ENCODE assay signal across 18 cellular contexts in the genomic region with DNA sequence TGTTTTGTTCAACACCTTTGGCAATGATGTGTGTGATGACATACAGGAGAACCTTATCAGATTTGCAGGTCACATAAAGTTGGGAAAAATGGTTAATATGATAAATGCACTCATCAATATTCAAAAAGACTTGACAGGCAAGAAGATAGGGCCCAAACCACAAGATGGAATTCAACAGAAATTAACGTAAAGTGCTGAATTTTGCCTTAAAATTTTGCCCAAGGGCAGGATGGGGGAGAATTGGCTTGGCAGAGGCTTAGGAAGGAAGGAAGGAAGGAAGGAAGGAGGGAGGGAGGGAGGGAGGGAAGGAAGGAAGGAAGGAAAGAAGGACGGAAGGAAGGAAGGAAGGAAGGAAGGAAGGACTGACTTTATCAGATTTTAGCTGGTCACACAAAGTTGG. TPM values are rescaled to one million over a fixed set of nuclear protein-coding genes. Genes with fewer than 3 reads are reported as not detected.
DNase-seq lines count a peak whose midpoint lies in the region; ATAC-seq and TF ChIP-seq lines count a peak whose summit lies in the region.
"Had no signal": no experiment of that assay in that cellular context is flagged by ENCODE, and none has a peak within 500 bp of the region (broad histone marks: within the 10 kb centered on the region; RNA-seq: fewer than 3 reads in every experiment).

No MANE protein-coding gene starts in this region.

- TF ChIP-seq CTCF in activated B cell treated with CpG ODN at 0.5 μM for 24 hours (IDR thresholded peaks at IDR 0.05) (no peak), GM10248 (IDR thresholded peaks at IDR 0.05; ENCODE audit: control extremely low read depth, extremely low read depth, low read depth, missing control alignments) (no peak)

- peak overlapping the region; percentile 41 for H3K27ac Mint-ChIP-seq in activated naive CD8-positive, alpha-beta T cell
- H3K27ac Mint-ChIP-seq in activated naive CD8-positive, alpha-beta T cell treated with anti-CD3 and anti-CD28 coated beads, Interleukin-2, amount 50 U/mL, for 24 hours, result no peak overlapping the region
- H3K27ac Mint-ChIP-seq in activated B cell treated with CpG ODN at 0.5 μM for 24 hours (peak overlapping the region; percentile 32), memory B cell (peak overlapping the region; percentile 84)

- intact Hi-C loops in activated B cell treated with CpG ODN at 0.5 μM for 24 hours (cut with micrococcal nuclease), result no loop called here

- CTCF ChIA-PET in activated B cell treated with CpG ODN at 0.5 μM for 24 hours (lab: Charles Lee), result no interaction called here
- CTCF ChIA-PET in GM10248 (lab: Yijun Ruan, JAX), result interaction anchor here (1.4 kb wide), 1 partner anchor 28 kb away, joined by 3 read pairs; no protein-coding TSS in a partner anchor

- peaks cover 72% of the 10 kb centered on the region for H3K4me1 Mint-ChIP-seq in activated naive CD8-positive, alpha-beta T cell (ENCODE audit: low read depth)
- peaks cover 56% of the 10 kb centered on the region for H3K4me1 Mint-ChIP-seq in activated naive CD8-positive, alpha-beta T cell treated with anti-CD3 and anti-CD28 coated beads, Interleukin-2, amount 50 U/mL, for 24 hours
- peaks cover 61% of the 10 kb centered on the region for H3K4me1 Mint-ChIP-seq in activated B cell treated with CpG ODN at 0.5 μM for 24 hours
- peaks cover 41% of the 10 kb centered on the region for H3K4me1 Mint-ChIP-seq in memory B cell

- DNase-seq in activated naive CD8-positive, alpha-beta T cell treated with anti-CD3 and anti-CD28 coated beads, Interleukin-2, amount 50 U/mL, for 24 hours, result no peak
- no peak for DNase-seq in activated B cell treated with CpG ODN at 0.5 μM for 24 hours
- DNase-seq in memory B cell (ENCODE audit: low spot score in 2 of 2), result no peak
- no peak for DNase-seq in NCI-H748 treated with DMSO at 0.1 percent for 48 hours (lab: John Stamatoyannopoulos, UW)
- DNase-seq in GM10248 (ENCODE audit: extremely low spot score), result no peak
- DNase-seq: ACHN, COR-L47, DMS153, H7, Karpas-422, MM.1S, NCI-H1105 treated with DMSO at 0.1 percent for 48 hours, NCI-H1930, NCI-H2171 treated with DMSO at 0.1 percent for 48 hours, NCI-H510A, Right ventricle myocardium superior had no signal

- POLR2A ChIA-PET in activated B cell treated with CpG ODN at 0.5 μM for 24 hours (lab: Charles Lee), result interaction anchor here (0.6 to 1.3 kb wide), 2 partner anchors 22 to 29 kb away, joined by 3 read pairs; no protein-coding TSS in a partner anchor
- POLR2A ChIA-PET in GM10248 (lab: Yijun Ruan, JAX), result no interaction called here

- no peaks in the 10 kb centered on the region for H3K9me3 Mint-ChIP-seq in activated naive CD8-positive, alpha-beta T cell (ENCODE audit: low read depth)
- no peaks in the 10 kb centered on the region for H3K9me3 Mint-ChIP-seq in activated naive CD8-positive, alpha-beta T cell treated with anti-CD3 and anti-CD28 coated beads, Interleukin-2, amount 50 U/mL, for 24 hours
- H3K9me3 Mint-ChIP-seq in activated B cell treated with CpG ODN at 0.5 μM for 24 hours (no peaks in the 10 kb centered on the region), memory B cell (no peaks in the 10 kb centered on the region)

- peaks cover 12% of the 10 kb centered on the region for H3K36me3 Mint-ChIP-seq in activated naive CD8-positive, alpha-beta T cell
- H3K36me3 Mint-ChIP-seq in activated naive CD8-positive, alpha-beta T cell treated with anti-CD3 and anti-CD28 coated beads, Interleukin-2, amount 50 U/mL, for 24 hours (ENCODE audit: low read depth), result peaks cover 34% of the 10 kb centered on the region
- H3K36me3 Mint-ChIP-seq in activated B cell treated with CpG ODN at 0.5 μM for 24 hours (ENCODE audit: low read depth), result peaks cover 60% of the 10 kb centered on the region
- H3K36me3 Mint-ChIP-seq in memory B cell, result peaks cover 32% of the 10 kb centered on the region

- no peak for ATAC-seq in activated naive CD8-positive, alpha-beta T cell treated with anti-CD3 and anti-CD28 coated beads, Interleukin-2, amount 50 U/mL, for 24 hours
- ATAC-seq in activated B cell treated with CpG ODN at 0.5 μM for 24 hours (ENCODE audit: low read depth) (no peak), memory B cell (ENCODE audit: low read depth) (no peak), HG02870 (IDR thresholded peaks at IDR 0.05; ENCODE audit: unreplicated experiment) (no peak)

- no peaks in the 10 kb centered on the region for H3K27me3 Mint-ChIP-seq in activated naive CD8-positive, alpha-beta T cell
- H3K27me3 Mint-ChIP-seq in activated naive CD8-positive, alpha-beta T cell treated with anti-CD3 and anti-CD28 coated beads, Interleukin-2, amount 50 U/mL, for 24 hours, result no peaks in the 10 kb centered on the region
- H3K27me3 Mint-ChIP-seq in activated B cell treated with CpG ODN at 0.5 μM for 24 hours, result no peaks in the 10 kb centered on the region
- H3K27me3 Mint-ChIP-seq in memory B cell, result no peaks in the 10 kb centered on the region

- H3K4me3 Mint-ChIP-seq in activated naive CD8-positive, alpha-beta T cell, result no peak overlapping the region
- no peak overlapping the region for H3K4me3 Mint-ChIP-seq in activated naive CD8-positive, alpha-beta T cell treated with anti-CD3 and anti-CD28 coated beads, Interleukin-2, amount 50 U/mL, for 24 hours
- no peak overlapping the region for H3K4me3 Mint-ChIP-seq in activated B cell treated with CpG ODN at 0.5 μM for 24 hours
- no peak overlapping the region for H3K4me3 Mint-ChIP-seq in memory B cell

RNA-seq across cellular contexts. Expression of a gene that starts 35.3 kb away (rescaled TPM):
- total RNA-seq in activated B cell treated with CpG ODN at 0.5 μM for 24 hours, result 107 and 114 TPM in 2 replicates
